Comparison of ENCODE assay signal across 8 cellular contexts in the genomic region with DNA sequence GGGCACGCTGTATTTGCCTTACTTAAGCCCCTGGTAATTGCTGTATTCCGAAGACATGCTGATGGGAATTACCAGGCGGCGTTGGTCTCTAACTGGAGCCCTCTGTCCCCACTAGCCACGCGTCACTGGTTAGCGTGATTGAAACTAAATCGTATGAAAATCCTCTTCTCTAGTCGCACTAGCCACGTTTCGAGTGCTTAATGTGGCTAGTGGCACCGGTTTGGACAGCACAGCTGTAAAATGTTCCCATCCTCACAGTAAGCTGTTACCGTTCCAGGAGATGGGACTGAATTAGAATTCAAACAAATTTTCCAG. TPM values are rescaled to one million over a fixed set of nuclear protein-coding genes. Genes with fewer than 3 reads are reported as not detected.
DNase-seq lines count a peak whose midpoint lies in the region; ATAC-seq and TF ChIP-seq lines count a peak whose summit lies in the region.

No MANE protein-coding gene starts in this region.

- H3K27me3 ChIP-seq in esophagus muscularis mucosa (no peaks in the 10 kb centered on the region), prostate gland (replicated peaks; ENCODE audit: insufficient read depth) (no peaks in the 10 kb centered on the region)

- TF ChIP-seq POLR2A in esophagus muscularis mucosa (IDR thresholded peaks at IDR 0.05; ENCODE audit: low read depth), result no peak
- no peak for TF ChIP-seq POLR2A in prostate gland (IDR thresholded peaks at IDR 0.05)

- H3K79me2 ChIP-seq in OCI-LY7 (ENCODE audit: insufficient read depth, low read depth, low read length), result peaks cover 24% of the 10 kb centered on the region; the same call in 1 of the 2 replicates

- H3K4me1 Mint-ChIP-seq in activated T-cell treated with anti-CD3 and anti-CD28 coated beads, Interleukin-2, amount 50 U/mL, for 4 hours (ENCODE audit: low read depth), result peaks cover 14% of the 10 kb centered on the region

- H3K36me3 ChIP-seq in OCI-LY7 (ENCODE audit: insufficient read depth, low read length), result peaks cover 38% of the 10 kb centered on the region
- no peaks in the 10 kb centered on the region for H3K36me3 ChIP-seq in esophagus muscularis mucosa
- H3K36me3 ChIP-seq in prostate gland, result no peaks in the 10 kb centered on the region

- H3K27me3 Mint-ChIP-seq in activated T-cell treated with anti-CD3 and anti-CD28 coated beads, Interleukin-2, amount 50 U/mL, for 4 hours (ENCODE audit: low read depth), result no peaks in the 10 kb centered on the region

- CTCF ChIA-PET in OCI-LY7 (lab: Charles Lee; ENCODE audit: unreplicated experiment), result no interaction called here

- TF ChIP-seq CTCF in OCI-LY7 (conservative IDR thresholded peaks at IDR 0.05; ENCODE audit: low read length), result no peak
- no peak for TF ChIP-seq CTCF in esophagus muscularis mucosa (IDR thresholded peaks at IDR 0.05)
- no peak for TF ChIP-seq CTCF in prostate gland (IDR thresholded peaks at IDR 0.05)

- no peaks in the 10 kb centered on the region for H3K9me2 ChIP-seq in OCI-LY7 (ENCODE audit: insufficient read depth, low read length)

- BruUV-seq in OCI-LY7 (replicated peaks; lab: Mats Ljungman, UMichigan), result no TSS peak

- H3K9me3 Mint-ChIP-seq in activated T-cell treated with anti-CD3 and anti-CD28 coated beads, Interleukin-2, amount 50 U/mL, for 4 hours, result no peaks in the 10 kb centered on the region

- H3K4me1 ChIP-seq in OCI-LY7 (ENCODE audit: insufficient read depth, low read length, poor library complexity, severe bottlenecking), result peaks cover 26% of the 10 kb centered on the region
- H3K4me1 ChIP-seq in esophagus muscularis mucosa, result peaks cover 6 to 17% (median 14%) of the 10 kb centered on the region in 4 donors
- no peaks in the 10 kb centered on the region for H3K4me1 ChIP-seq in prostate gland (replicated peaks)

- no peak for DNase-seq in activated T-cell treated with anti-CD3 and anti-CD28 coated beads, Interleukin-2, amount 50 U/mL, for 4 hours
- no peak for DNase-seq in activated T-cell treated with anti-CD3 and anti-CD28 coated beads, Interleukin-2, amount 50 U/mL, for 1 hour
- DNase-seq in OCI-LY7 (ENCODE audit: low spot score), result no peak
- no peak for DNase-seq in esophagus muscularis mucosa (ENCODE audit: extremely low spot score)
- DNase-seq in prostate gland (ENCODE audit: low spot score), result no peak
- no peak for DNase-seq in GDM1 (lab: John Stamatoyannopoulos, UW)
- DNase-seq in activated CD8-positive, alpha-beta memory T cell treated with anti-CD3 and anti-CD28 coated beads, Interleukin-2, amount 50 U/mL, for 48 hours, result no peak

- peak overlapping the region; percentile 91 for H3K4me3 Mint-ChIP-seq in activated T-cell treated with anti-CD3 and anti-CD28 coated beads, Interleukin-2, amount 50 U/mL, for 4 hours

- intact Hi-C loops in OCI-LY7 (cut with micrococcal nuclease; ENCODE audit: unreplicated experiment) (loop anchor here (5.0 to 10.0 kb wide), 5 partner anchors 69 to 1154 kb away; a partner anchor contains a TSS), esophagus muscularis mucosa (cut with DNase I) (no loop called here), prostate gland (cut with DNase I) (loop anchor here (10.0 kb wide), 1 partner anchor 219 kb away; a partner anchor contains a TSS)

- H3K4me2 ChIP-seq in OCI-LY7 (ENCODE audit: low read length), result peak overlapping the region; percentile 90

- H4K20me1 ChIP-seq in OCI-LY7 (ENCODE audit: insufficient read depth, low read length), result no peaks in the 10 kb centered on the region

- peak; percentile 7 to 9 for ATAC-seq in activated T-cell treated with anti-CD3 and anti-CD28 coated beads, Interleukin-2, amount 50 U/mL, for 4 hours
- ATAC-seq in HG02870 (IDR thresholded peaks at IDR 0.05; ENCODE audit: unreplicated experiment), result peak; percentile 57

- peak overlapping the region; percentile 79 for H3K4me3 ChIP-seq in OCI-LY7 (ENCODE audit: low read depth, low read length, poor library complexity, severe bottlenecking)
- peak overlapping the region; percentile 68 to 78 (median 70) for H3K4me3 ChIP-seq in esophagus muscularis mucosa
- peak overlapping the region; percentile 50 to 61 for H3K4me3 ChIP-seq in prostate gland

- peak overlapping the region; percentile 78 for H2AFZ ChIP-seq in OCI-LY7 (ENCODE audit: low read length)

- WGBS in esophagus muscularis mucosa, result 0% methylated on average over 13 of the region's 13 CpGs
- under 1% methylated on average over 13 of the region's 13 CpGs for WGBS in prostate gland

- H3K9me3 ChIP-seq in OCI-LY7 (ENCODE audit: low read length) (no peaks in the 10 kb centered on the region; the same call in 1 of the 2 replicates), esophagus muscularis mucosa (no peaks in the 10 kb centered on the region), prostate gland (no peaks in the 10 kb centered on the region)

- POLR2A ChIA-PET in OCI-LY7 (lab: Charles Lee), result interaction anchor here (0.6 to 1.2 kb wide), 4 partner anchors 49 to 406 kb away, joined by 3 to 4 read pairs (median 3); no protein-coding TSS in a partner anchor

- H3K27ac ChIP-seq in OCI-LY7 (ENCODE audit: low read depth, low read length, poor library complexity, severe bottlenecking) (peak overlapping the region; percentile 92), esophagus muscularis mucosa (replicated peaks in 1 of 4) (peak overlapping the region; percentile 91 to 96 (median 92)), prostate gland (peak overlapping the region; percentile 37 to 86)

- TF ChIP-seq EP300 in esophagus muscularis mucosa (IDR thresholded peaks at IDR 0.05), result no peak

- H3K36me3 Mint-ChIP-seq in activated T-cell treated with anti-CD3 and anti-CD28 coated beads, Interleukin-2, amount 50 U/mL, for 4 hours (ENCODE audit: insufficient read depth), result no peaks in the 10 kb centered on the region

RNA-seq across cellular contexts. Expression of a gene that starts 0.7 kb away (rescaled TPM):
- total RNA-seq in activated T-cell treated with anti-CD3 and anti-CD28 coated beads, Interleukin-2, amount 50 U/mL, for 4 hours, result 1 to 10 TPM; 7.2 to 8.6 (median 8.4) TPM
- total RNA-seq in OCI-LY7 (2014; rRNA removed; shearing (Covaris generic)), result 16.9 and 25.8 TPM in 2 replicates
- total RNA-seq in OCI-LY7 (2022), result 34.3 and 36.4 TPM in 2 replicates
- total RNA-seq in esophagus muscularis mucosa, result under 1 TPM; 0.32 to 0.83 (median 0.38) TPM
- total RNA-seq in prostate gland, result 1 to 10 TPM; 1.8 to 6.6 TPM

RNA-seq across cellular contexts. Expression of a gene that starts 0.8 kb away (rescaled TPM):
- total RNA-seq in activated T-cell treated with anti-CD3 and anti-CD28 coated beads, Interleukin-2, amount 50 U/mL, for 4 hours, result not detected
- 0.10 and 0.32 TPM in 2 replicates for total RNA-seq in OCI-LY7 (2014; rRNA removed; shearing (Covaris generic))
- 0.76 and 1.1 TPM in 2 replicates for total RNA-seq in OCI-LY7 (2022)
- not detected for total RNA-seq in esophagus muscularis mucosa
- total RNA-seq in prostate gland, result not detected
